21 cellular contexts compared by ENCODE assay signal in genomic region chr10:88107296-88107695, GRCh38.
"Had no signal": no experiment of that assay in that cellular context is flagged by ENCODE, and none has a peak within 500 bp of the region (broad histone marks: within the 10 kb centered on the region; RNA-seq: fewer than 3 reads in every experiment).

No MANE protein-coding gene starts in this region.

- H3K4me3 ChIP-seq: body of pancreas, skin epidermis had no signal

- H3K9me3 ChIP-seq: body of pancreas had no signal

- H3K27ac Mint-ChIP-seq: nephron progenitor cell; progenitor cell of endocrine pancreas; stimulated activated naive CD8-positive, alpha-beta T cell treated with anti-CD3 and anti-CD28 coated beads, Interleukin-15, amount 100 ng/mL, for 72 hours; T-helper 1 cell treated with Interleukin-12 subunit alpha and Interleukin-12 subunit beta and Interleukin-4 antibody, amounts not matched to agents 30 μg/mL and 1 μg/mL, for 36 hours; type B pancreatic cell had no signal

- H3K27me3 Mint-ChIP-seq: progenitor cell of endocrine pancreas, type B pancreatic cell had no signal

- DNase-seq: activated CD4-positive, alpha-beta T cell treated with anti-CD3 and anti-CD28 coated beads for 4 hours; activated CD8-positive, alpha-beta memory T cell treated with anti-CD3 and anti-CD28 coated beads, Interleukin-2, amount 50 U/mL, for 4 hours; activated CD8-positive, alpha-beta T cell treated with anti-CD3 and anti-CD28 coated beads, Interleukin-2, amount 10 ng/mL, durations not matched to agents 7 days and 5 days; activated gamma-delta T cell; activated T-cell treated with anti-CD3 and anti-CD28 coated beads, Interleukin-2, amount 50 U/mL, for 48 hours; amygdala; body of pancreas; caudate nucleus; hypothalamus; kidney; mesendoderm; nephron progenitor cell; right cardiac atrium; stimulated activated CD4-positive, alpha-beta T cell treated with anti-CD3 and anti-CD28 coated beads, Interleukin-4, amount 100 ng/mL, for 4 hours; stimulated activated CD8-positive, alpha-beta memory T cell treated with anti-CD3 and anti-CD28 coated beads, Interleukin-4, amount 100 ng/mL, for 48 hours; stimulated activated naive CD8-positive, alpha-beta T cell treated with anti-CD3 and anti-CD28 coated beads, Interleukin-15, amount 100 ng/mL, for 72 hours had no signal

- H3K4me1 ChIP-seq: body of pancreas had no signal

- H3K36me3 Mint-ChIP-seq: type B pancreatic cell had no signal

- H3K4me3 Mint-ChIP-seq: activated CD8-positive, alpha-beta T cell treated with anti-CD3 and anti-CD28 coated beads, Interleukin-2, amount 10 ng/mL, durations not matched to agents 7 days and 5 days; activated naive CD8-positive, alpha-beta T cell; nephron progenitor cell; stimulated activated naive CD8-positive, alpha-beta T cell treated with anti-CD3 and anti-CD28 coated beads, Interleukin-15, amount 100 ng/mL, for 72 hours; T-helper 1 cell treated with Interleukin-12 subunit alpha and Interleukin-12 subunit beta and Interleukin-4 antibody, amounts not matched to agents 30 μg/mL and 1 μg/mL, for 36 hours; type B pancreatic cell had no signal

- H3K27me3 ChIP-seq: body of pancreas had no signal

- H3K9me3 Mint-ChIP-seq: nephron progenitor cell, type B pancreatic cell had no signal

- ATAC-seq: activated CD8-positive, alpha-beta T cell treated with anti-CD3 and anti-CD28 coated beads, Interleukin-2, amount 10 ng/mL, durations not matched to agents 7 days and 5 days; body of pancreas; right cardiac atrium; stimulated activated naive CD8-positive, alpha-beta T cell treated with anti-CD3 and anti-CD28 coated beads, Interleukin-15, amount 100 ng/mL, for 72 hours had no signal
